Comparison of ENCODE assay signal across 9 cellular contexts in the genomic region with DNA sequence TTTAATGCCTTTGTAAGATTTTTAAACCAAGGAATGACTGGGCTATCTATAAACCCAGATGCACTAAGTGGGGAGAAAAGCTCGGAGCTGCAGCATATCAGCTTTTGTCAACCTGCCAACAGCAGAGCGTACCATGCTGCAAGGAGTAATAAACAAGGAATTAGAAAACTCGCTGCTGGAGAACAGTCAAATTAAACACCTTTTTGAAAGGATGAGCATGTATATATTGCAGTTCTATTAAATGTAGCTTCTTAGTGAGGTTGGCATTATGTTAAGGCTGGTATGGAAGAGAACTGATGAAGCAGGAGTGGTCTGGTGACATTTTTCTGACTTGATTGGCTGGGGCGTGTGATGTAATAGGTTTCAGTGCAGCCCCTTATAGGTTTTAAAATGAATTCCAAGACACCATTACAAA.
DNase-seq lines count a peak whose midpoint lies in the region; ATAC-seq and TF ChIP-seq lines count a peak whose summit lies in the region.
"Had no signal": no experiment of that assay in that cellular context is flagged by ENCODE, and none has a peak within 500 bp of the region (broad histone marks: within the 10 kb centered on the region; RNA-seq: fewer than 3 reads in every experiment).

No MANE protein-coding gene starts in this region.

- H3K9me3 Mint-ChIP-seq in memory B cell: no peaks in the 10 kb centered on the region

- H3K27ac Mint-ChIP-seq in memory B cell: peak overlapping the region; percentile 60

- H3K36me3 ChIP-seq in thymus (ENCODE audit: control insufficient read depth, insufficient read depth): peaks cover 4% of the 10 kb centered on the region

- ATAC-seq in memory B cell (ENCODE audit: low read depth): no peak

- no peak for TF ChIP-seq CTCF in coronary artery (IDR thresholded peaks at IDR 0.05)
- TF ChIP-seq CTCF in GM20000 (IDR thresholded peaks at IDR 0.05; ENCODE audit: extremely low read depth, missing control alignments): no peak

- no peaks in the 10 kb centered on the region for H3K27me3 ChIP-seq in thymus (ENCODE audit: control insufficient read depth, insufficient read depth)

- peaks cover 15% of the 10 kb centered on the region for H3K36me3 Mint-ChIP-seq in memory B cell

- DNase-seq in DMS 273 (lab: John Stamatoyannopoulos, UW; ENCODE audit: unreplicated experiment) (peak; percentile 68), DMS 273 treated with DMSO at 0.1 percent for 48 hours (lab: John Stamatoyannopoulos, UW) (no peak), coronary artery (ENCODE audit: low spot score) (no peak), memory B cell (ENCODE audit: low spot score in 2 of 2) (no peak), GM20000 (ENCODE audit: low spot score) (no peak), activated gamma-delta T cell (lab: John Stamatoyannopoulos, UW) (no peak)
- no peak for DNase-seq in activated T-cell treated with anti-CD3 and anti-CD28 coated beads, Interleukin-2, amount 50 U/mL, for 1 hour
- DNase-seq: activated CD4-positive, alpha-beta T cell treated with anti-CD3 and anti-CD28 coated beads for 48 hours had no signal

- H3K4me1 Mint-ChIP-seq in memory B cell: peaks cover 26% of the 10 kb centered on the region

- no peaks in the 10 kb centered on the region for H3K9me3 ChIP-seq in thymus (ENCODE audit: control insufficient read depth)

- H3K4me3 ChIP-seq in coronary artery (peak overlapping the region; percentile 38), thymus (ENCODE audit: low read length) (peak overlapping the region; percentile 30)

- H3K4me3 Mint-ChIP-seq in memory B cell: no peak overlapping the region

- H3K4me1 ChIP-seq in thymus (ENCODE audit: control insufficient read depth, insufficient read depth, low read length): peaks cover 21% of the 10 kb centered on the region

- no peaks in the 10 kb centered on the region for H3K27me3 Mint-ChIP-seq in memory B cell

- WGBS in thymus: 96% methylated on average over 4 of the region's 4 CpGs

- H3K27ac ChIP-seq in coronary artery: peak overlapping the region; percentile 53 to 83
- no peak overlapping the region for H3K27ac ChIP-seq in thymus (ENCODE audit: low read depth)
